Comparison of ENCODE assay signal across 18 cellular contexts in the genomic region with DNA sequence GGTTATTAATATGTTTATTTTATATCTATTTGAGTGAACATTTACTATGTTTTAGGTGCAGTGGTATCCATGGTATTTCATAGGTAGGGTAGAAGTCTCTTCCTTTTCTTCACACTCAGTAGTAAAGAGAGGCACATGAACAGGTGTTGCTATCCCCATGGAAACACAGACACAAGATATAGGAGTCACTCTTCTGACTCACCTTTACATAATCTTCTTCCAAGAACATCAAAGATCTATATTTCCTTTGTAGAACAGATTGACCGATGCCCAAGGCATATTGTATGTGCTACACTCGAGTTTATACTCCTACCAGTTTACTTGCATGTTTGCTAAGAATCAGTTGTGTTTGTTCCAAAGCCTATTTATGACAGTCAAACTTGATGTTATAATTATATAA.
"Had no signal": no experiment of that assay in that cellular context is flagged by ENCODE, and none has a peak within 500 bp of the region (broad histone marks: within the 10 kb centered on the region; RNA-seq: fewer than 3 reads in every experiment).

No MANE protein-coding gene starts in this region.

- ATAC-seq: activated CD8-positive, alpha-beta memory T cell treated with anti-CD3 and anti-CD28 coated beads, Interleukin-2, amount 10 ng/mL, durations not matched to agents 7 days and 5 days; left lobe of liver; stimulated activated effector memory CD8-positive, alpha-beta T cell treated with anti-CD3 and anti-CD28 coated beads, Interleukin-12 subunit alpha, Interleukin-12 subunit beta, amount 100 ng/mL, for 72 hours had no signal

- H3K9ac ChIP-seq: parathyroid adenoma had no signal

- H3K27me3 ChIP-seq: cardiac muscle cell, sigmoid colon, stomach, vagina had no signal

- H3K4me1 ChIP-seq: parathyroid adenoma, sigmoid colon, stomach, vagina had no signal

- DNase-seq: activated CD4-positive, alpha-beta memory T cell treated with anti-CD3 and anti-CD28 coated beads, Interleukin-2, amount 10 ng/mL, durations not matched to agents 7 days and 5 days; activated CD4-positive, alpha-beta T cell treated with anti-CD3 and anti-CD28 coated beads for 48 hours; activated CD4-positive, CD25-positive, alpha-beta regulatory T cell; activated CD8-positive, alpha-beta memory T cell treated with anti-CD3 and anti-CD28 coated beads, Interleukin-2, amount 10 ng/mL, durations not matched to agents 7 days and 5 days; effector CD8-positive, alpha-beta T cell; foreskin melanocyte; head of caudate nucleus; kidney; midbrain; sigmoid colon; stimulated activated CD4-positive, alpha-beta T cell treated with anti-CD3 and anti-CD28 coated beads, Interleukin-4, amount 100 ng/mL, for 24 hours; stomach had no signal

- H3K9me3 ChIP-seq: sigmoid colon, stomach, vagina had no signal

- H2AFZ ChIP-seq: parathyroid adenoma had no signal

- H3K4me3 ChIP-seq: cardiac muscle cell, lung, sigmoid colon, stomach, vagina had no signal

- H3K36me3 ChIP-seq: cardiac muscle cell, sigmoid colon, stomach, vagina had no signal

- H3K27ac ChIP-seq: cardiac muscle cell, parathyroid adenoma, sigmoid colon, stomach, vagina had no signal

- H3K79me2 ChIP-seq: parathyroid adenoma had no signal
